In the genomic region with DNA sequence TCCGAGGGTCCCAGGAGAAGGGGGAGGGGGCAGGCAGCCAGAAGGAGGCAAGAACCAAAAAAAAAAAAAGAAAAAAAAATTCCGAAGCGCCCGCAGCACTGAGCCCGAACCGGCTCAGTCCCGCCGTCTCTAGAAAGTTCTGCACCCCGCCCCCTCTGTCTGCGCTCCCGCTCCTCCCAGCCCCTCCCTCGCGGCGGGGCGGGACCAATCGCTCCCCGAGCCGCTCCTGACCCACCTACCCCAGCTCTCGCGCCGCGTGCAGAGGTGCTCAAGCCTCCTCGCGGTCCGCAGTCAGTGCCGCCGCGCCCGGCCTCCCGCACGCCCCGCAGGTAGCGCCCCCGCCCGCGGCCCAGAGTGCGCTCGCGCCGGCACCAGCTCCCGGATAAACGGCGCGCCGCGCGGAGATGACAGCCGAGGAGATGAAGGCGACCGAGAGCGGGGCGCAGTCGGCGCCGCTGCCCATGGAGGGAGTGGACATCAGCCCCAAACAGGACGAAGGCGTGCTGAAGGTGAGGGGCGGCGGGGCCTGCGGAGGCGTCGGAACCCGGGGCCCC, we compare ENCODE assay signal across 1 cellular context.
TF ChIP-seq lines count a peak whose summit lies in the region.

A gene with protein sequence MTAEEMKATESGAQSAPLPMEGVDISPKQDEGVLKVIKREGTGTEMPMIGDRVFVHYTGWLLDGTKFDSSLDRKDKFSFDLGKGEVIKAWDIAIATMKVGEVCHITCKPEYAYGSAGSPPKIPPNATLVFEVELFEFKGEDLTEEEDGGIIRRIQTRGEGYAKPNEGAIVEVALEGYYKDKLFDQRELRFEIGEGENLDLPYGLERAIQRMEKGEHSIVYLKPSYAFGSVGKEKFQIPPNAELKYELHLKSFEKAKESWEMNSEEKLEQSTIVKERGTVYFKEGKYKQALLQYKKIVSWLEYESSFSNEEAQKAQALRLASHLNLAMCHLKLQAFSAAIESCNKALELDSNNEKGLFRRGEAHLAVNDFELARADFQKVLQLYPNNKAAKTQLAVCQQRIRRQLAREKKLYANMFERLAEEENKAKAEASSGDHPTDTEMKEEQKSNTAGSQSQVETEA (plus strand): TSS at position 235 of the 554 bp plus-strand sequence. CDS start 170 bp downstream, at position 405.

TF ChIP-seq in HepG2, 621 proteins besides CTCF, POLR2A, EP300 and RAD21 (continued from another document and continues in another):
- TF ChIP-seq, protein P1, sequence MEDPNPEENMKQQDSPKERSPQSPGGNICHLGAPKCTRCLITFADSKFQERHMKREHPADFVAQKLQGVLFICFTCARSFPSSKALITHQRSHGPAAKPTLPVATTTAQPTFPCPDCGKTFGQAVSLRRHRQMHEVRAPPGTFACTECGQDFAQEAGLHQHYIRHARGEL (CRISPR knock-in tag; IDR thresholded peaks at IDR 0.05) = no peak
- peak; percentile 74 for TF ChIP-seq ZNF331 (CRISPR knock-in tag; IDR thresholded peaks at IDR 0.05)
- TF ChIP-seq CBX5 (CRISPR knock-in tag; IDR thresholded peaks at IDR 0.05; ENCODE audit: borderline replicate concordance) = no peak
- peak; percentile 86 for TF ChIP-seq POLR2G (IDR thresholded peaks at IDR 0.05; ENCODE audit: low read depth, low read length)
- TF ChIP-seq, protein P2, sequence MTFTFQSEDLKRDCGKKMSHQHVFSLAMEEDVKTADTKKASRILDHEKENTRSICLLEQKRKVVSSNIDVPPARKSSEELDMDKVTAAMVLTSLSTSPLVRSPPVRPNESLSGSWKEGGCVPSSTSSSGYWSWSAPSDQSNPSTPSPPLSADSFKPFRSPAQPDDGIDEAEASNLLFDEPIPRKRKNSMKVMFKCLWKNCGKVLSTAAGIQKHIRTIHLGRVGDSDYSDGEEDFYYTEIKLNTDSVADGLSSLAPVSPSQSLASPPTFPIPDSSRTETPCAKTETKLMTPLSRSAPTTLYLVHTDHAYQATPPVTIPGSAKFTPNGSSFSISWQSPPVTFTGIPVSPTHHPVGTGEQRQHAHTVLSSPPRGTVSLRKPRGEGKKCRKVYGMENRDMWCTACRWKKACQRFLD (CRISPR knock-in tag; IDR thresholded peaks at IDR 0.05; ENCODE audit: borderline replicate concordance) = 0 out of 2 replicates have a peak, but pooled peaks have one; percentile 36
- TF ChIP-seq NFYB (CRISPR knock-in tag; IDR thresholded peaks at IDR 0.05) = peak; percentile 62
- TF ChIP-seq ZFP36L1 (CRISPR knock-in tag; IDR thresholded peaks at IDR 0.05) = peak; percentile 69; the same call in 1 of the 2 replicates
- TF ChIP-seq ZBTB20 (CRISPR knock-in tag; IDR thresholded peaks at IDR 0.05; ENCODE audit: borderline replicate concordance, low read depth) = 0 out of 2 replicates have a peak, but pooled peaks have one; percentile 14
- no peak for TF ChIP-seq CREB1 (IDR thresholded peaks at IDR 0.05)
- TF ChIP-seq CREB1 (CRISPR knock-in tag; IDR thresholded peaks at IDR 0.05) = no peak
- peak; percentile 87 for TF ChIP-seq THAP11 (CRISPR knock-in tag; IDR thresholded peaks at IDR 0.05)
- peak; percentile 62 for TF ChIP-seq ZNF263 (CRISPR knock-in tag; IDR thresholded peaks at IDR 0.05)
- TF ChIP-seq TGIF2 (CRISPR knock-in tag; IDR thresholded peaks at IDR 0.05) = peak; percentile 58; the same call in 1 of the 2 replicates
- no peak for TF ChIP-seq NONO (IDR thresholded peaks at IDR 0.05)
- TF ChIP-seq NONO (CRISPR knock-in tag; conservative IDR thresholded peaks at IDR 0.05) = peak; percentile 52; the same call in 1 of the 2 replicates
- TF ChIP-seq, protein P3, sequence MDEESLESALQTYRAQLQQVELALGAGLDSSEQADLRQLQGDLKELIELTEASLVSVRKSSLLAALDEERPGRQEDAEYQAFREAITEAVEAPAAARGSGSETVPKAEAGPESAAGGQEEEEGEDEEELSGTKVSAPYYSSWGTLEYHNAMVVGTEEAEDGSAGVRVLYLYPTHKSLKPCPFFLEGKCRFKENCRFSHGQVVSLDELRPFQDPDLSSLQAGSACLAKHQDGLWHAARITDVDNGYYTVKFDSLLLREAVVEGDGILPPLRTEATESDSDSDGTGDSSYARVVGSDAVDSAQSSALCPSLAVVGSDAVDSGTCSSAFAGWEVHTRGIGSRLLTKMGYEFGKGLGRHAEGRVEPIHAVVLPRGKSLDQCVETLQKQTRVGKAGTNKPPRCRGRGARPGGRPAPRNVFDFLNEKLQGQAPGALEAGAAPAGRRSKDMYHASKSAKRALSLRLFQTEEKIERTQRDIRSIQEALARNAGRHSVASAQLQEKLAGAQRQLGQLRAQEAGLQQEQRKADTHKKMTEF (CRISPR knock-in tag; IDR thresholded peaks at IDR 0.05) = peak; percentile 36; the same call in 1 of the 2 replicates
- peak; percentile 88 for TF ChIP-seq ZNF749 (CRISPR knock-in tag; IDR thresholded peaks at IDR 0.05; ENCODE audit: borderline replicate concordance)
- peak; percentile 74 for TF ChIP-seq ZSCAN9 (CRISPR knock-in tag; IDR thresholded peaks at IDR 0.05; ENCODE audit: borderline replicate concordance)
- TF ChIP-seq ZNF790 (CRISPR knock-in tag; IDR thresholded peaks at IDR 0.05; ENCODE audit: borderline replicate concordance) = peak; percentile 73; the same call in 1 of the 2 replicates
- 0 out of 2 replicates have a peak, but pooled peaks have one; percentile 33 for TF ChIP-seq ZNF230 (CRISPR knock-in tag; IDR thresholded peaks at IDR 0.05)
- TF ChIP-seq RARA (CRISPR knock-in tag; IDR thresholded peaks at IDR 0.05) = peak; percentile 38; the same call in 1 of the 2 replicates
- peak; percentile 41; the same call in 1 of the 2 replicates for TF ChIP-seq ZSCAN20 (CRISPR knock-in tag; IDR thresholded peaks at IDR 0.05; ENCODE audit: borderline replicate concordance)
- TF ChIP-seq, protein P4, sequence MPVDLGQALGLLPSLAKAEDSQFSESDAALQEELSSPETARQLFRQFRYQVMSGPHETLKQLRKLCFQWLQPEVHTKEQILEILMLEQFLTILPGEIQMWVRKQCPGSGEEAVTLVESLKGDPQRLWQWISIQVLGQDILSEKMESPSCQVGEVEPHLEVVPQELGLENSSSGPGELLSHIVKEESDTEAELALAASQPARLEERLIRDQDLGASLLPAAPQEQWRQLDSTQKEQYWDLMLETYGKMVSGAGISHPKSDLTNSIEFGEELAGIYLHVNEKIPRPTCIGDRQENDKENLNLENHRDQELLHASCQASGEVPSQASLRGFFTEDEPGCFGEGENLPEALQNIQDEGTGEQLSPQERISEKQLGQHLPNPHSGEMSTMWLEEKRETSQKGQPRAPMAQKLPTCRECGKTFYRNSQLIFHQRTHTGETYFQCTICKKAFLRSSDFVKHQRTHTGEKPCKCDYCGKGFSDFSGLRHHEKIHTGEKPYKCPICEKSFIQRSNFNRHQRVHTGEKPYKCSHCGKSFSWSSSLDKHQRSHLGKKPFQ (CRISPR knock-in tag; IDR thresholded peaks at IDR 0.05; ENCODE audit: insufficient replicate concordance) = peak; percentile 31
- TF ChIP-seq TMF1 (CRISPR knock-in tag; IDR thresholded peaks at IDR 0.05; ENCODE audit: low read depth) = peak; percentile 64; the same call in 1 of the 2 replicates
- TF ChIP-seq, protein P5, sequence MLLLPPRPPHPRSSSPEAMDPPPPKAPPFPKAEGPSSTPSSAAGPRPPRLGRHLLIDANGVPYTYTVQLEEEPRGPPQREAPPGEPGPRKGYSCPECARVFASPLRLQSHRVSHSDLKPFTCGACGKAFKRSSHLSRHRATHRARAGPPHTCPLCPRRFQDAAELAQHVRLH (CRISPR knock-in tag; IDR thresholded peaks at IDR 0.05; ENCODE audit: borderline replicate concordance, low read depth) = 0 out of 2 replicates have a peak, but pooled peaks have one; percentile 64
- TF ChIP-seq KAT7 (CRISPR knock-in tag; IDR thresholded peaks at IDR 0.05; ENCODE audit: borderline replicate concordance) = peak; percentile 50; the same call in 1 of the 2 replicates
- TF ChIP-seq ZNF329 (CRISPR knock-in tag; IDR thresholded peaks at IDR 0.05; ENCODE audit: low read depth) = peak; percentile 44; the same call in 1 of the 2 replicates
- TF ChIP-seq, protein P6, sequence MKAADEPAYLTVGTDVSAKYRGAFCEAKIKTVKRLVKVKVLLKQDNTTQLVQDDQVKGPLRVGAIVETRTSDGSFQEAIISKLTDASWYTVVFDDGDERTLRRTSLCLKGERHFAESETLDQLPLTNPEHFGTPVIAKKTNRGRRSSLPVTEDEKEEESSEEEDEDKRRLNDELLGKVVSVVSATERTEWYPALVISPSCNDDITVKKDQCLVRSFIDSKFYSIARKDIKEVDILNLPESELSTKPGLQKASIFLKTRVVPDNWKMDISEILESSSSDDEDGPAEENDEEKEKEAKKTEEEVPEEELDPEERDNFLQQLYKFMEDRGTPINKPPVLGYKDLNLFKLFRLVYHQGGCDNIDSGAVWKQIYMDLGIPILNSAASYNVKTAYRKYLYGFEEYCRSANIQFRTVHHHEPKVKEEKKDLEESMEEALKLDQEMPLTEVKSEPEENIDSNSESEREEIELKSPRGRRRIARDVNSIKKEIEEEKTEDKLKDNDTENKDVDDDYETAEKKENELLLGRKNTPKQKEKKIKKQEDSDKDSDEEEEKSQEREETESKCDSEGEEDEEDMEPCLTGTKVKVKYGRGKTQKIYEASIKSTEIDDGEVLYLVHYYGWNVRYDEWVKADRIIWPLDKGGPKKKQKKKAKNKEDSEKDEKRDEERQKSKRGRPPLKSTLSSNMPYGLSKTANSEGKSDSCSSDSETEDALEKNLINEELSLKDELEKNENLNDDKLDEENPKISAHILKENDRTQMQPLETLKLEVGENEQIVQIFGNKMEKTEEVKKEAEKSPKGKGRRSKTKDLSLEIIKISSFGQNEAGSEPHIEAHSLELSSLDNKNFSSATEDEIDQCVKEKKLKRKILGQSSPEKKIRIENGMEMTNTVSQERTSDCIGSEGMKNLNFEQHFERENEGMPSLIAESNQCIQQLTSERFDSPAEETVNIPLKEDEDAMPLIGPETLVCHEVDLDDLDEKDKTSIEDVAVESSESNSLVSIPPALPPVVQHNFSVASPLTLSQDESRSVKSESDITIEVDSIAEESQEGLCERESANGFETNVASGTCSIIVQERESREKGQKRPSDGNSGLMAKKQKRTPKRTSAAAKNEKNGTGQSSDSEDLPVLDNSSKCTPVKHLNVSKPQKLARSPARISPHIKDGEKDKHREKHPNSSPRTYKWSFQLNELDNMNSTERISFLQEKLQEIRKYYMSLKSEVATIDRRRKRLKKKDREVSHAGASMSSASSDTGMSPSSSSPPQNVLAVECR (CRISPR knock-in tag; IDR thresholded peaks at IDR 0.05; ENCODE audit: borderline replicate concordance) = peak; percentile 67; the same call in 1 of the 2 replicates
- TF ChIP-seq ZNF615 (CRISPR knock-in tag; IDR thresholded peaks at IDR 0.05; ENCODE audit: borderline replicate concordance) = no peak
- TF ChIP-seq TBX2 (CRISPR knock-in tag; IDR thresholded peaks at IDR 0.05; ENCODE audit: borderline replicate concordance) = peak; percentile 53
- TF ChIP-seq, protein P7, sequence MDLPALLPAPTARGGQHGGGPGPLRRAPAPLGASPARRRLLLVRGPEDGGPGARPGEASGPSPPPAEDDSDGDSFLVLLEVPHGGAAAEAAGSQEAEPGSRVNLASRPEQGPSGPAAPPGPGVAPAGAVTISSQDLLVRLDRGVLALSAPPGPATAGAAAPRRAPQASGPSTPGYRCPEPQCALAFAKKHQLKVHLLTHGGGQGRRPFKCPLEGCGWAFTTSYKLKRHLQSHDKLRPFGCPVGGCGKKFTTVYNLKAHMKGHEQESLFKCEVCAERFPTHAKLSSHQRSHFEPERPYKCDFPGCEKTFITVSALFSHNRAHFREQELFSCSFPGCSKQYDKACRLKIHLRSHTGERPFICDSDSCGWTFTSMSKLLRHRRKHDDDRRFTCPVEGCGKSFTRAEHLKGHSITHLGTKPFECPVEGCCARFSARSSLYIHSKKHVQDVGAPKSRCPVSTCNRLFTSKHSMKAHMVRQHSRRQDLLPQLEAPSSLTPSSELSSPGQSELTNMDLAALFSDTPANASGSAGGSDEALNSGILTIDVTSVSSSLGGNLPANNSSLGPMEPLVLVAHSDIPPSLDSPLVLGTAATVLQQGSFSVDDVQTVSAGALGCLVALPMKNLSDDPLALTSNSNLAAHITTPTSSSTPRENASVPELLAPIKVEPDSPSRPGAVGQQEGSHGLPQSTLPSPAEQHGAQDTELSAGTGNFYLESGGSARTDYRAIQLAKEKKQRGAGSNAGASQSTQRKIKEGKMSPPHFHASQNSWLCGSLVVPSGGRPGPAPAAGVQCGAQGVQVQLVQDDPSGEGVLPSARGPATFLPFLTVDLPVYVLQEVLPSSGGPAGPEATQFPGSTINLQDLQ (CRISPR knock-in tag; IDR thresholded peaks at IDR 0.05) = no peak
- TF ChIP-seq ZNF678 (CRISPR knock-in tag; IDR thresholded peaks at IDR 0.05) = peak; percentile 93; the same call in 1 of the 2 replicates
- no peak for TF ChIP-seq ZNF367 (CRISPR knock-in tag; IDR thresholded peaks at IDR 0.05; ENCODE audit: borderline replicate concordance)
- TF ChIP-seq, protein P8, sequence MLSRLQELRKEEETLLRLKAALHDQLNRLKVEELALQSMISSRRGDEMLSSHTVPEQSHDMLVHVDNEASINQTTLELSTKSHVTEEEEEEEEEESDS (CRISPR knock-in tag; IDR thresholded peaks at IDR 0.05; ENCODE audit: borderline replicate concordance) = no peak
- peak; percentile 80; the same call in 1 of the 2 replicates for TF ChIP-seq ZNF563 (CRISPR knock-in tag; IDR thresholded peaks at IDR 0.05)
- TF ChIP-seq ZNF274 (CRISPR knock-in tag; IDR thresholded peaks at IDR 0.05) = peak; percentile 23; the same call in 1 of the 2 replicates
- peak; percentile 31; the same call in 1 of the 2 replicates for TF ChIP-seq ZNF773 (CRISPR knock-in tag; IDR thresholded peaks at IDR 0.05; ENCODE audit: borderline replicate concordance)
- TF ChIP-seq ZNF670 (CRISPR knock-in tag; IDR thresholded peaks at IDR 0.05; ENCODE audit: borderline replicate concordance) = peak; percentile 62; the same call in 1 of the 2 replicates
- no peak for TF ChIP-seq PAWR (CRISPR knock-in tag; IDR thresholded peaks at IDR 0.05; ENCODE audit: borderline replicate concordance)
- TF ChIP-seq ZNF644 (CRISPR knock-in tag; IDR thresholded peaks at IDR 0.05; ENCODE audit: low read depth) = no peak
- 0 out of 2 replicates have a peak, but pooled peaks have one; percentile 26 for TF ChIP-seq JUND (CRISPR knock-in tag; IDR thresholded peaks at IDR 0.05)
- TF ChIP-seq RBFOX2 (IDR thresholded peaks at IDR 0.05; ENCODE audit: low read depth, low read length) = peak; percentile 84
- TF ChIP-seq REL (CRISPR knock-in tag; conservative IDR thresholded peaks at IDR 0.05) = no peak
- TF ChIP-seq SRY (CRISPR knock-in tag; IDR thresholded peaks at IDR 0.05) = peak; percentile 77; the same call in 1 of the 2 replicates
- TF ChIP-seq REXO4 (CRISPR knock-in tag; IDR thresholded peaks at IDR 0.05; ENCODE audit: borderline replicate concordance) = peak; percentile 57; the same call in 1 of the 2 replicates
- TF ChIP-seq ZNF160 (CRISPR knock-in tag; IDR thresholded peaks at IDR 0.05) = peak; percentile 88
- TF ChIP-seq, protein P9, sequence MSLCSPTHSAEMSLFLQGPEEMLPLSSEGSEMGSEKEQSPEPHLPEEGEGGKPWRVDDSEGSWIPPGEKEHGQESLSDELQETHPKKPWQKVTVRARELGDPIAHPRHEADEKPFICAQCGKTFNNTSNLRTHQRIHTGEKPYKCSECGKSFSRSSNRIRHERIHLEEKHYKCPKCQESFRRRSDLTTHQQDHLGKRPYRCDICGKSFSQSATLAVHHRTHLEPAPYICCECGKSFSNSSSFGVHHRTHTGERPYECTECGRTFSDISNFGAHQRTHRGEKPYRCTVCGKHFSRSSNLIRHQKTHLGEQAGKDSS (CRISPR knock-in tag; IDR thresholded peaks at IDR 0.05; ENCODE audit: borderline replicate concordance, low read depth) = no peak; the same call in 1 of the 2 replicates
- peak; percentile 59 for TF ChIP-seq RBM39 (IDR thresholded peaks at IDR 0.05; ENCODE audit: low read depth, low read length, poor library complexity, severe bottlenecking)
- peak; percentile 73; the same call in 1 of the 2 replicates for TF ChIP-seq ZSCAN31 (CRISPR knock-in tag; IDR thresholded peaks at IDR 0.05; ENCODE audit: low read depth)
- no peak for TF ChIP-seq ETV5 (CRISPR knock-in tag; IDR thresholded peaks at IDR 0.05; ENCODE audit: borderline replicate concordance)
